Comparison of ENCODE assay signal across 13 cellular contexts in genomic region chr10:3426190-3426845, GRCh38.
DNase-seq lines count a peak whose midpoint lies in the region; ATAC-seq, FAIRE-seq and TF ChIP-seq lines count a peak whose summit lies in the region.
"Had no signal": no experiment of that assay in that cellular context is flagged by ENCODE, and none has a peak within 500 bp of the region (broad histone marks: within the 10 kb centered on the region; RNA-seq: fewer than 3 reads in every experiment).

No MANE protein-coding gene starts in this region.

- H3K4me2 ChIP-seq in osteoblast (ENCODE audit: insufficient read depth, low read length): peak overlapping the region; percentile 14

- no peaks in the 10 kb centered on the region for H4K20me1 ChIP-seq in osteoblast (ENCODE audit: insufficient read depth, low read length)

- TF ChIP-seq CTCF in RWPE1 (conservative IDR thresholded peaks at IDR 0.05; ENCODE audit: low read depth): no peak
- TF ChIP-seq CTCF in fibroblast of pulmonary artery (IDR thresholded peaks at IDR 0.05; ENCODE audit: low read length, missing control alignments): no peak
- no peak for TF ChIP-seq CTCF in osteoblast (IDR thresholded peaks at IDR 0.05; ENCODE audit: extremely low read depth, low read depth, low read length)
- TF ChIP-seq CTCF in Peyer's patch (IDR thresholded peaks at IDR 0.05): no peak

- no peak for ATAC-seq in HG03095 (IDR thresholded peaks at IDR 0.05; ENCODE audit: unreplicated experiment)

- H3K36me3 ChIP-seq in osteoblast (ENCODE audit: insufficient read depth, low read length): no peaks in the 10 kb centered on the region
- no peaks in the 10 kb centered on the region for H3K36me3 ChIP-seq in Peyer's patch
- H3K36me3 ChIP-seq: pancreas had no signal

- H3K4me1 ChIP-seq in osteoblast (ENCODE audit: insufficient read depth, low read length) (peaks cover 10% of the 10 kb centered on the region), Peyer's patch (peaks cover 0 to 21% (median 0%) of the 10 kb centered on the region in 4 donors)
- H3K4me1 ChIP-seq: pancreas had no signal

- no peak for FAIRE-seq in H54 (lab: Jason Lieb, UNC)
- FAIRE-seq: pancreas had no signal

- H3K27me3 ChIP-seq in osteoblast (ENCODE audit: insufficient read depth, low read length) (no peaks in the 10 kb centered on the region), Peyer's patch (no peaks in the 10 kb centered on the region)
- H3K27me3 ChIP-seq: pancreas had no signal

- DNase-seq in EH (ENCODE audit: low read depth) (peak; percentile 94), RWPE1 (ENCODE audit: low spot score) (peak; percentile 27), fibroblast of pulmonary artery (ENCODE audit: low read depth) (peak; percentile 83), osteoblast (ENCODE audit: insufficient read length, low spot score, missing footprints) (peak; percentile 45), H54 (ENCODE audit: insufficient read length, low spot score) (no peak), caudate nucleus (lab: John Stamatoyannopoulos, UW) (no peak), Peyer's patch (no peak)
- DNase-seq: central memory CD4-positive, alpha-beta T cell; DMS79 treated with DMSO at 0.1 percent for 48 hours; NCI-H2171 treated with DMSO at 0.1 percent for 48 hours; pancreas; T-helper 1 cell had no signal

- no peaks in the 10 kb centered on the region for H3K79me2 ChIP-seq in osteoblast (ENCODE audit: insufficient read depth, low read length)

- peak overlapping the region; percentile 59 for H2AFZ ChIP-seq in osteoblast (ENCODE audit: low read length)

- H3K27ac ChIP-seq in RWPE1 (no peak overlapping the region), osteoblast (ENCODE audit: low read depth, low read length) (peak overlapping the region; percentile 6), caudate nucleus (ENCODE audit: low read depth, low read length) (no peak overlapping the region), Peyer's patch (peak overlapping the region in 2 of 4 donors; percentile 54 to 66)

- POLR2A ChIA-PET in RWPE1 (lab: Yijun Ruan, JAX; ENCODE audit: low non-redundant PET): interaction anchor here (0.6 kb wide), 1 partner anchor 181 kb away, joined by 3 read pairs; no protein-coding TSS in a partner anchor

- no peak for TF ChIP-seq POLR2A in H54 (IDR thresholded peaks at IDR 0.05; ENCODE audit: low read depth, low read length)
- no peak for TF ChIP-seq POLR2A in Peyer's patch (IDR thresholded peaks at IDR 0.05)

- H3K9me3 ChIP-seq in osteoblast (ENCODE audit: low read depth, low read length) (no peaks in the 10 kb centered on the region), Peyer's patch (no peaks in the 10 kb centered on the region)
- H3K9me3 ChIP-seq: pancreas had no signal

- CTCF ChIA-PET in RWPE1 (lab: Yijun Ruan, JAX): interaction anchor here (0.6 kb wide), 2 partner anchors 9 to 183 kb away, joined by 4 to 5 read pairs; no protein-coding TSS in a partner anchor

- H3K4me3 ChIP-seq in fibroblast of pulmonary artery (replicated peaks; ENCODE audit: low read depth, low read length): no peak overlapping the region
- H3K4me3 ChIP-seq in osteoblast (ENCODE audit: insufficient read depth, low read length): no peak overlapping the region
- no peak overlapping the region for H3K4me3 ChIP-seq in Peyer's patch
- H3K4me3 ChIP-seq: pancreas had no signal

Comparison
In these comparisons a context has a peak if more than half of its experiments do, and no peak if none do; other contexts are left out.
1. DNase-seq: peak in EH (single experiment), RWPE1 (single experiment), fibroblast of pulmonary artery (single experiment) and osteoblast (single experiment); none in H54 (single experiment), caudate nucleus (0 of 61) and Peyer's patch (0 of 3).